Comparison of ENCODE assay signal across 8 cellular contexts in genomic region chr20:50112512-50113419, GRCh38. TPM values are rescaled to one million over a fixed set of nuclear protein-coding genes. Genes with fewer than 3 reads are reported as not detected.
A peak's percentile ranks its signal among the peaks of the same experiment; 100 is the strongest.
DNase-seq lines count a peak whose midpoint lies in the region; FAIRE-seq and TF ChIP-seq lines count a peak whose summit lies in the region.

Gene UBE2V1 (minus strand): TSS chr20:50113150. CDS start chr20:50113128, 22 bp downstream.

- H3K27ac Mint-ChIP-seq in activated naive CD4-positive, alpha-beta T cell treated with anti-CD3 and anti-CD28 coated beads for 36 hours: peak within 1 kb of the TSS; percentile 94

- intact Hi-C loops in activated naive CD4-positive, alpha-beta T cell treated with anti-CD3 and anti-CD28 coated beads for 36 hours (cut with micrococcal nuclease): loop anchor here (1.0 to 10.0 kb wide), 5 partner anchors 9 to 622 kb away; partner anchors contain the start of gene PARD6B

- no peaks in the 10 kb centered on the region for H3K9me3 Mint-ChIP-seq in activated naive CD4-positive, alpha-beta T cell treated with anti-CD3 and anti-CD28 coated beads for 36 hours

- H3K9me3 ChIP-seq in SK-N-MC (ENCODE audit: low read depth, low read length) (no peaks in the 10 kb centered on the region), neutrophil (no peaks in the 10 kb centered on the region)

- peaks cover 23% of the 10 kb centered on the region for H3K36me3 Mint-ChIP-seq in activated naive CD4-positive, alpha-beta T cell treated with anti-CD3 and anti-CD28 coated beads for 36 hours (ENCODE audit: low read depth)

- peak within 1 kb of the TSS; percentile 89 for H3K4me3 Mint-ChIP-seq in activated naive CD4-positive, alpha-beta T cell treated with anti-CD3 and anti-CD28 coated beads for 36 hours

- peaks cover 20% of the 10 kb centered on the region for H3K36me3 ChIP-seq in SK-N-MC (ENCODE audit: insufficient read depth, low read length)
- peaks cover 5% of the 10 kb centered on the region for H3K36me3 ChIP-seq in neutrophil

- no peaks in the 10 kb centered on the region for H3K27me3 Mint-ChIP-seq in activated naive CD4-positive, alpha-beta T cell treated with anti-CD3 and anti-CD28 coated beads for 36 hours (ENCODE audit: low read depth)

- H3K4me1 ChIP-seq in neutrophil (ENCODE audit: control insufficient read depth in 1 of 2, insufficient read depth in 1 of 2, low read depth in 1 of 2, low read length in 1 of 2): peaks cover 58 to 61% of the 10 kb centered on the region in 2 experiments

- H3K4me3 ChIP-seq in SK-N-MC: peak within 1 kb of the TSS; percentile 97
- peak within 1 kb of the TSS; percentile 84 to 87 for H3K4me3 ChIP-seq in neutrophil (ENCODE audit: low read depth in 1 of 2, low read length in 1 of 2)

- peaks cover 72% of the 10 kb centered on the region for H3K4me1 Mint-ChIP-seq in activated naive CD4-positive, alpha-beta T cell treated with anti-CD3 and anti-CD28 coated beads for 36 hours (ENCODE audit: low read depth)

- CTCF ChIA-PET in activated naive CD4-positive, alpha-beta T cell treated with anti-CD3 and anti-CD28 coated beads for 36 hours (lab: Charles Lee): interaction anchor here (1.0 to 2.6 kb wide), 5 partner anchors 27 to 353 kb away, joined by 3 to 10 read pairs (median 6); no protein-coding TSS in a partner anchor

- H3K27ac ChIP-seq in SK-N-MC (peak within 1 kb of the TSS; percentile 93), neutrophil (peak within 1 kb of the TSS; percentile 89)

- TF ChIP-seq CTCF in neutrophil (IDR thresholded peaks at IDR 0.05) (peak; percentile 46), subcutaneous adipose tissue (IDR thresholded peaks at IDR 0.05; ENCODE audit: low read depth) (no peak)

- no peak for FAIRE-seq in frontal cortex (lab: Jason Lieb, UNC)

- H3K9ac ChIP-seq in SK-N-MC (ENCODE audit: insufficient read length): peak within 1 kb of the TSS; percentile 97

- peak; percentile 44 for DNase-seq in DMS153 treated with DMSO at 0.1 percent for 48 hours (lab: John Stamatoyannopoulos, UW; ENCODE audit: unreplicated experiment)
- DNase-seq in H4 (ENCODE audit: low spot score): peak; percentile 81
- DNase-seq in NAMALWA (ENCODE audit: low spot score): peak; percentile 88
- DNase-seq in SK-N-MC (ENCODE audit: low read depth, low spot score): no peak
- peak; percentile 90 for DNase-seq in activated naive CD4-positive, alpha-beta T cell treated with anti-CD3 and anti-CD28 coated beads for 36 hours
- peak; percentile 86 to 89 for DNase-seq in frontal cortex (ENCODE audit: low spot score in 2 of 2)

- H3K27me3 ChIP-seq in neutrophil: no peaks in the 10 kb centered on the region

RNA-seq across cellular contexts. Expression of gene UBE2V1, which starts in this region (rescaled TPM):
- total RNA-seq in H4 (2014; rRNA removed; shearing (Covaris generic)): 28.9 and 81.7 TPM in 2 replicates
- total RNA-seq in activated naive CD4-positive, alpha-beta T cell treated with anti-CD3 and anti-CD28 coated beads for 36 hours: 100 to 1,000 TPM; 124 to 137 TPM
- total RNA-seq in frontal cortex (20.0 TPM), subcutaneous adipose tissue (100 to 1,000 TPM in 2 of 4 donors, 10 to 100 TPM in 2; 61.9 to 117 (median 95.1) TPM)
